ENCODE assay signal across 8 cellular contexts in genomic region chr19:1438933-1439358, GRCh38. TPM values are rescaled to one million over a fixed set of nuclear protein-coding genes. Genes with fewer than 3 reads are reported as not detected.
DNase-seq lines count a peak whose midpoint lies in the region; ATAC-seq and TF ChIP-seq lines count a peak whose summit lies in the region.

No MANE protein-coding gene starts in this region.

- H3K9me3 ChIP-seq in CD8-positive, alpha-beta memory T cell (ENCODE audit: low read length) = no peaks in the 10 kb centered on the region
- H3K9me3 ChIP-seq in MM.1S (replicated peaks; ENCODE audit: insufficient read depth, low read length) (no peaks in the 10 kb centered on the region), neutrophil (no peaks in the 10 kb centered on the region)
- no peaks in the 10 kb centered on the region for H3K9me3 ChIP-seq in effector memory CD4-positive, alpha-beta T cell (ENCODE audit: control insufficient read depth, low read length)

- peaks cover 27% of the 10 kb centered on the region for H3K4me1 ChIP-seq in CD8-positive, alpha-beta memory T cell (ENCODE audit: insufficient read depth, low read length)
- H3K4me1 ChIP-seq in MM.1S (ENCODE audit: low read length) (peaks cover 39% of the 10 kb centered on the region), neutrophil (ENCODE audit: control insufficient read depth in 1 of 2, insufficient read depth in 1 of 2, low read depth in 1 of 2, low read length in 1 of 2) (peaks cover 13 to 20% of the 10 kb centered on the region in 2 experiments)
- H3K4me1 ChIP-seq in effector memory CD4-positive, alpha-beta T cell (ENCODE audit: control insufficient read depth, insufficient read depth, low read length, poor library complexity, severe bottlenecking) = peaks cover 15% of the 10 kb centered on the region

- peaks cover 23 to 35% (median 30%) of the 10 kb centered on the region in 3 donors for H3K4me1 Mint-ChIP-seq in CD8-positive, alpha-beta memory T cell

- POLR2A ChIA-PET in CD8-positive, alpha-beta memory T cell (lab: Charles Lee) = no interaction called here

- H3K4me3 ChIP-seq in CD8-positive, alpha-beta memory T cell (ENCODE audit: low read length) = peak overlapping the region; percentile 89
- H3K4me3 ChIP-seq in MM.1S (ENCODE audit: low read length) (peak overlapping the region; percentile 78), neutrophil (ENCODE audit: low read depth in 1 of 2, low read length in 1 of 2) (peak overlapping the region; percentile 75 to 79)
- peak overlapping the region; percentile 98 for H3K4me3 ChIP-seq in effector memory CD4-positive, alpha-beta T cell (ENCODE audit: insufficient read depth, low read depth, low read length, poor library complexity, severe bottlenecking)

- H3K27ac ChIP-seq in CD8-positive, alpha-beta memory T cell (ENCODE audit: low read depth, low read length) = peak overlapping the region; percentile 91
- H3K27ac ChIP-seq in MM.1S (ENCODE audit: low read length) = peak overlapping the region; percentile 58; the same call in 1 of the 2 replicates
- H3K27ac ChIP-seq in effector memory CD4-positive, alpha-beta T cell (ENCODE audit: insufficient read depth, low read length, poor library complexity, severe bottlenecking) = peak overlapping the region; percentile 90
- H3K27ac ChIP-seq in neutrophil = peak overlapping the region; percentile 75

- ATAC-seq in GM18517 (IDR thresholded peaks at IDR 0.05; ENCODE audit: unreplicated experiment) (no peak), GM19397 (IDR thresholded peaks at IDR 0.05; ENCODE audit: unreplicated experiment) (no peak), GM19455 (IDR thresholded peaks at IDR 0.05; ENCODE audit: unreplicated experiment) (no peak)

- H3K36me3 ChIP-seq in CD8-positive, alpha-beta memory T cell (ENCODE audit: insufficient read depth, low read length) = peaks cover 22% of the 10 kb centered on the region
- H3K36me3 ChIP-seq in MM.1S (replicated peaks; ENCODE audit: insufficient read depth, low read length) (peaks cover 14% of the 10 kb centered on the region), neutrophil (peaks cover 43% of the 10 kb centered on the region)
- peaks cover 48% of the 10 kb centered on the region for H3K36me3 ChIP-seq in effector memory CD4-positive, alpha-beta T cell (ENCODE audit: control insufficient read depth, insufficient read depth, low read length)

- CTCF ChIA-PET in CD8-positive, alpha-beta memory T cell (lab: Charles Lee) = interaction anchor here (2.4 kb wide), 1 partner anchor 25 kb away, joined by 5 read pairs; no protein-coding TSS in a partner anchor

- no peak overlapping the region for H2AFZ ChIP-seq in MM.1S (ENCODE audit: low read length)

- H3K4me2 ChIP-seq in MM.1S (ENCODE audit: low read depth, low read length) = peak overlapping the region; percentile 56

- no peaks in the 10 kb centered on the region for H3K9me2 ChIP-seq in MM.1S (replicated peaks; ENCODE audit: insufficient read depth, low read length)

- H3K9ac ChIP-seq in MM.1S (ENCODE audit: low read length) = peak overlapping the region; percentile 93

- H3K4me3 Mint-ChIP-seq in CD8-positive, alpha-beta memory T cell = peak overlapping the region; percentile 96 to 100 (median 97)

- TF ChIP-seq CTCF in MM.1S (IDR thresholded peaks at IDR 0.05; ENCODE audit: low read length) (no peak), neutrophil (IDR thresholded peaks at IDR 0.05) (no peak)

- no peaks in the 10 kb centered on the region for H3K9me3 Mint-ChIP-seq in CD8-positive, alpha-beta memory T cell

- peaks cover 73% of the 10 kb centered on the region for H3F3A ChIP-seq in MM.1S (ENCODE audit: insufficient read depth, low read length)

- peak overlapping the region; percentile 54 to 99 (median 97) for H3K27ac Mint-ChIP-seq in CD8-positive, alpha-beta memory T cell

- H3K27me3 ChIP-seq in CD8-positive, alpha-beta memory T cell (ENCODE audit: insufficient read depth, low read length, poor library complexity, severe bottlenecking) = no peaks in the 10 kb centered on the region
- H3K27me3 ChIP-seq in MM.1S (replicated peaks; ENCODE audit: insufficient read depth, low read length) = no peaks in the 10 kb centered on the region
- no peaks in the 10 kb centered on the region for H3K27me3 ChIP-seq in effector memory CD4-positive, alpha-beta T cell (replicated peaks; ENCODE audit: control insufficient read depth, insufficient read depth, low read length, poor library complexity, severe bottlenecking)
- peaks cover 2% of the 10 kb centered on the region for H3K27me3 ChIP-seq in neutrophil

- H3K27me3 Mint-ChIP-seq in CD8-positive, alpha-beta memory T cell = no peaks in the 10 kb centered on the region

- H3K36me3 Mint-ChIP-seq in CD8-positive, alpha-beta memory T cell = peaks cover 3 to 60% (median 6%) of the 10 kb centered on the region in 3 donors

- H3K79me2 ChIP-seq in MM.1S (ENCODE audit: low read length) = peaks cover 35% of the 10 kb centered on the region

- H4K20me1 ChIP-seq in MM.1S (ENCODE audit: insufficient read depth, low read length) = peaks cover 22% of the 10 kb centered on the region

- no peak for DNase-seq in CD8-positive, alpha-beta memory T cell
- DNase-seq in MM.1S = no peak
- no peak for DNase-seq in effector memory CD4-positive, alpha-beta T cell
- DNase-seq in HuH-7 (ENCODE audit: low spot score) = no peak

RNA-seq across cellular contexts. Expression of gene RPS15, which starts 0.8 kb away (rescaled TPM):
- total RNA-seq in CD8-positive, alpha-beta memory T cell = 1,000 to 10,000 TPM; 1,485 to 1,540 TPM
- 2,756 TPM for polyA plus RNA-seq in CD8-positive, alpha-beta memory T cell

RNA-seq across cellular contexts. Expression of gene APC2, which starts 11.0 kb away (rescaled TPM):
- under 1 TPM; 0.09 to 0.11 TPM for total RNA-seq in CD8-positive, alpha-beta memory T cell
- not detected for polyA plus RNA-seq in CD8-positive, alpha-beta memory T cell

RNA-seq across cellular contexts. Expression of gene DAZAP1, which starts 31.6 kb away (rescaled TPM):
- total RNA-seq in CD8-positive, alpha-beta memory T cell = 100 to 1,000 TPM; 253 TPM
- 7.7 TPM for polyA plus RNA-seq in CD8-positive, alpha-beta memory T cell

RNA-seq across cellular contexts. Expression of gene GAMT, which starts 37.6 kb away (rescaled TPM):
- total RNA-seq in CD8-positive, alpha-beta memory T cell = 10 to 100 TPM; 29.0 to 29.5 TPM
- polyA plus RNA-seq in CD8-positive, alpha-beta memory T cell = 20.4 TPM

RNA-seq across cellular contexts. Expression of gene C19orf25, which starts 40.1 kb away (rescaled TPM):
- 10 to 100 TPM; 36.9 to 41.4 TPM for total RNA-seq in CD8-positive, alpha-beta memory T cell
- polyA plus RNA-seq in CD8-positive, alpha-beta memory T cell = 56.7 TPM
